In genomic region chr4:184537269-184538022, GRCh38 we compare ENCODE assay signal across 1 cellular context.
TF ChIP-seq lines count a peak whose summit lies in the region.

No MANE protein-coding gene starts in this region.

TF ChIP-seq in K562, 482 proteins besides CTCF, POLR2A, EP300 and RAD21 (continued from another document and continues in another):
- peak in 1 of 3 experiments; percentile 91; a peak in 2 of 6 replicates for TF ChIP-seq ZBTB11 (CRISPR knock-in tag; IDR thresholded peaks at IDR 0.05)
- TF ChIP-seq, protein P1, sequence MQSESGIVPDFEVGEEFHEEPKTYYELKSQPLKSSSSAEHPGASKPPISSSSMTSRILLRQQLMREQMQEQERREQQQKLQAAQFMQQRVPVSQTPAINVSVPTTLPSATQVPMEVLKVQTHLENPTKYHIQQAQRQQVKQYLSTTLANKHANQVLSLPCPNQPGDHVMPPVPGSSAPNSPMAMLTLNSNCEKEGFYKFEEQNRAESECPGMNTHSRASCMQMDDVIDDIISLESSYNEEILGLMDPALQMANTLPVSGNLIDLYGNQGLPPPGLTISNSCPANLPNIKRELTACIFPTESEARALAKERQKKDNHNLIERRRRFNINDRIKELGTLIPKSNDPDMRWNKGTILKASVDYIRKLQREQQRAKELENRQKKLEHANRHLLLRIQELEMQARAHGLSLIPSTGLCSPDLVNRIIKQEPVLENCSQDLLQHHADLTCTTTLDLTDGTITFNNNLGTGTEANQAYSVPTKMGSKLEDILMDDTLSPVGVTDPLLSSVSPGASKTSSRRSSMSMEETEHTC (IDR thresholded peaks at IDR 0.05), result no peak
- no peak for TF ChIP-seq U2AF1 (optimal IDR thresholded peaks at IDR 0.05; ENCODE audit: low read depth, low read length)
- TF ChIP-seq, protein P2, sequence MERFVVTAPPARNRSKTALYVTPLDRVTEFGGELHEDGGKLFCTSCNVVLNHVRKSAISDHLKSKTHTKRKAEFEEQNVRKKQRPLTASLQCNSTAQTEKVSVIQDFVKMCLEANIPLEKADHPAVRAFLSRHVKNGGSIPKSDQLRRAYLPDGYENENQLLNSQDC (CRISPR knock-in tag; IDR thresholded peaks at IDR 0.05), result 0 out of 2 replicates have a peak, but pooled peaks have one; percentile 15
- no peak for TF ChIP-seq SETDB1 (IDR thresholded peaks at IDR 0.05; ENCODE audit: low read length)
- TF ChIP-seq, protein P3, sequence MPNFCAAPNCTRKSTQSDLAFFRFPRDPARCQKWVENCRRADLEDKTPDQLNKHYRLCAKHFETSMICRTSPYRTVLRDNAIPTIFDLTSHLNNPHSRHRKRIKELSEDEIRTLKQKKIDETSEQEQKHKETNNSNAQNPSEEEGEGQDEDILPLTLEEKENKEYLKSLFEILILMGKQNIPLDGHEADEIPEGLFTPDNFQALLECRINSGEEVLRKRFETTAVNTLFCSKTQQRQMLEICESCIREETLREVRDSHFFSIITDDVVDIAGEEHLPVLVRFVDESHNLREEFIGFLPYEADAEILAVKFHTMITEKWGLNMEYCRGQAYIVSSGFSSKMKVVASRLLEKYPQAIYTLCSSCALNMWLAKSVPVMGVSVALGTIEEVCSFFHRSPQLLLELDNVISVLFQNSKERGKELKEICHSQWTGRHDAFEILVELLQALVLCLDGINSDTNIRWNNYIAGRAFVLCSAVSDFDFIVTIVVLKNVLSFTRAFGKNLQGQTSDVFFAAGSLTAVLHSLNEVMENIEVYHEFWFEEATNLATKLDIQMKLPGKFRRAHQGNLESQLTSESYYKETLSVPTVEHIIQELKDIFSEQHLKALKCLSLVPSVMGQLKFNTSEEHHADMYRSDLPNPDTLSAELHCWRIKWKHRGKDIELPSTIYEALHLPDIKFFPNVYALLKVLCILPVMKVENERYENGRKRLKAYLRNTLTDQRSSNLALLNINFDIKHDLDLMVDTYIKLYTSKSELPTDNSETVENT (CRISPR knock-in tag; IDR thresholded peaks at IDR 0.05), result no peak
- TF ChIP-seq TAF15 (IDR thresholded peaks at IDR 0.05; ENCODE audit: low read depth, low read length), result no peak
- TF ChIP-seq PKNOX1 (IDR thresholded peaks at IDR 0.05), result no peak
- TF ChIP-seq HNRNPLL (IDR thresholded peaks at IDR 0.05; ENCODE audit: low read depth, low read length, poor library complexity, severe bottlenecking), result no peak
- TF ChIP-seq SMARCE1 (IDR thresholded peaks at IDR 0.05), result no peak
- TF ChIP-seq DPF2 (IDR thresholded peaks at IDR 0.05), result peak; percentile 68; the same call in 1 of the 2 replicates
- no peak for TF ChIP-seq GABPB2 (CRISPR knock-in tag; conservative IDR thresholded peaks at IDR 0.05)
- no peak for TF ChIP-seq RHOXF2B (CRISPR knock-in tag; conservative IDR thresholded peaks at IDR 0.05)
- TF ChIP-seq MAFK (IDR thresholded peaks at IDR 0.05; ENCODE audit: low read length), result no peak
- TF ChIP-seq RB1 (IDR thresholded peaks at IDR 0.05; ENCODE audit: low read depth), result no peak; the same call in 1 of the 2 replicates
- no peak for TF ChIP-seq ZNF707 (CRISPR knock-in tag; conservative IDR thresholded peaks at IDR 0.05)
- TF ChIP-seq BRD4 (IDR thresholded peaks at IDR 0.05), result peak; percentile 52; the same call in 1 of the 2 replicates
- TF ChIP-seq, protein P4, sequence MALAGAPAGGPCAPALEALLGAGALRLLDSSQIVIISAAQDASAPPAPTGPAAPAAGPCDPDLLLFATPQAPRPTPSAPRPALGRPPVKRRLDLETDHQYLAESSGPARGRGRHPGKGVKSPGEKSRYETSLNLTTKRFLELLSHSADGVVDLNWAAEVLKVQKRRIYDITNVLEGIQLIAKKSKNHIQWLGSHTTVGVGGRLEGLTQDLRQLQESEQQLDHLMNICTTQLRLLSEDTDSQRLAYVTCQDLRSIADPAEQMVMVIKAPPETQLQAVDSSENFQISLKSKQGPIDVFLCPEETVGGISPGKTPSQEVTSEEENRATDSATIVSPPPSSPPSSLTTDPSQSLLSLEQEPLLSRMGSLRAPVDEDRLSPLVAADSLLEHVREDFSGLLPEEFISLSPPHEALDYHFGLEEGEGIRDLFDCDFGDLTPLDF (CRISPR knock-in tag; IDR thresholded peaks at IDR 0.05), result no peak
- TF ChIP-seq ATF7 (IDR thresholded peaks at IDR 0.05), result no peak
- no peak for TF ChIP-seq ZNF165 (CRISPR knock-in tag; IDR thresholded peaks at IDR 0.05; ENCODE audit: borderline replicate concordance)
- TF ChIP-seq BCL6 (CRISPR knock-in tag; IDR thresholded peaks at IDR 0.05), result no peak
- no peak for TF ChIP-seq SMAD3 (CRISPR knock-in tag; conservative IDR thresholded peaks at IDR 0.05)
- no peak for TF ChIP-seq GATAD2A (IDR thresholded peaks at IDR 0.05)
- no peak for TF ChIP-seq CBFA2T2 (conservative IDR thresholded peaks at IDR 0.05)
- 0 out of 2 replicates have a peak, but pooled peaks have one; percentile 12 for TF ChIP-seq DIDO1 (tag; IDR thresholded peaks at IDR 0.05; ENCODE audit: low read depth)
- TF ChIP-seq XRCC3 (IDR thresholded peaks at IDR 0.05), result no peak
- no peak for TF ChIP-seq ZBTB8A (IDR thresholded peaks at IDR 0.05; ENCODE audit: partially characterized antibody)
- TF ChIP-seq RBM25 (IDR thresholded peaks at IDR 0.05; ENCODE audit: low read depth, low read length, severe bottlenecking), result no peak
- no peak for TF ChIP-seq PPARD (CRISPR knock-in tag; IDR thresholded peaks at IDR 0.05)
- no peak; a peak in 1 of 3 replicates for TF ChIP-seq CBX3 (IDR thresholded peaks at IDR 0.05; ENCODE audit: borderline replicate concordance in 1 of 2, low read length in 2 of 2)
- no peak for TF ChIP-seq MTA3 (IDR thresholded peaks at IDR 0.05; ENCODE audit: borderline replicate concordance)
- no peak for TF ChIP-seq MLX (CRISPR knock-in tag; conservative IDR thresholded peaks at IDR 0.05)
- TF ChIP-seq ZNF696 (CRISPR knock-in tag; conservative IDR thresholded peaks at IDR 0.05), result no peak
- no peak for TF ChIP-seq PHTF2 (CRISPR knock-in tag; IDR thresholded peaks at IDR 0.05)
- TF ChIP-seq THRA (IDR thresholded peaks at IDR 0.05), result no peak
- TF ChIP-seq RBM17 (IDR thresholded peaks at IDR 0.05; ENCODE audit: borderline replicate concordance, low read depth, low read length), result no peak
- no peak for TF ChIP-seq NFXL1 (CRISPR knock-in tag; IDR thresholded peaks at IDR 0.05)
- no peak; the same call in 1 of the 2 replicates for TF ChIP-seq HDAC2 (IDR thresholded peaks at IDR 0.05)
- TF ChIP-seq SRSF7 (optimal IDR thresholded peaks at IDR 0.05; ENCODE audit: low read depth, low read length), result no peak
- 0 out of 2 replicates have a peak, but pooled peaks have one; percentile 32 for TF ChIP-seq BHLHE40 (IDR thresholded peaks at IDR 0.05; ENCODE audit: low read length)
- no peak for TF ChIP-seq ARID1B (IDR thresholded peaks at IDR 0.05)
- no peak for TF ChIP-seq LARP7 (IDR thresholded peaks at IDR 0.05)
- TF ChIP-seq FOXM1 (IDR thresholded peaks at IDR 0.05; ENCODE audit: low read depth), result no peak
- no peak for TF ChIP-seq FOXM1 (CRISPR knock-in tag; IDR thresholded peaks at IDR 0.05; ENCODE audit: low read depth)
- TF ChIP-seq GABPB1 (CRISPR knock-in tag; IDR thresholded peaks at IDR 0.05), result peak; percentile 94
- no peak for TF ChIP-seq TAF9B (IDR thresholded peaks at IDR 0.05; ENCODE audit: partially characterized antibody)
- no peak for TF ChIP-seq RUNX1 (IDR thresholded peaks at IDR 0.05; ENCODE audit: low read depth)
- TF ChIP-seq RBM34 (IDR thresholded peaks at IDR 0.05; ENCODE audit: borderline replicate concordance, insufficient read depth, low read length), result no peak
- no peak for TF ChIP-seq E2F4 (CRISPR knock-in tag; IDR thresholded peaks at IDR 0.05; ENCODE audit: low read depth)
- TF ChIP-seq PYGO2 (tag; IDR thresholded peaks at IDR 0.05), result no peak
- TF ChIP-seq ZFP1 (CRISPR knock-in tag; IDR thresholded peaks at IDR 0.05), result no peak
- TF ChIP-seq THRB (CRISPR knock-in tag; conservative IDR thresholded peaks at IDR 0.05), result no peak
- no peak for TF ChIP-seq ZBTB34 (CRISPR knock-in tag; IDR thresholded peaks at IDR 0.05)
- no peak for TF ChIP-seq ZNF764 (CRISPR knock-in tag; IDR thresholded peaks at IDR 0.05; ENCODE audit: low read depth)
- no peak for TF ChIP-seq SLC30A9 (CRISPR knock-in tag; IDR thresholded peaks at IDR 0.05)
- TF ChIP-seq ZNF121 (CRISPR knock-in tag; conservative IDR thresholded peaks at IDR 0.05), result no peak
- TF ChIP-seq, protein P5, sequence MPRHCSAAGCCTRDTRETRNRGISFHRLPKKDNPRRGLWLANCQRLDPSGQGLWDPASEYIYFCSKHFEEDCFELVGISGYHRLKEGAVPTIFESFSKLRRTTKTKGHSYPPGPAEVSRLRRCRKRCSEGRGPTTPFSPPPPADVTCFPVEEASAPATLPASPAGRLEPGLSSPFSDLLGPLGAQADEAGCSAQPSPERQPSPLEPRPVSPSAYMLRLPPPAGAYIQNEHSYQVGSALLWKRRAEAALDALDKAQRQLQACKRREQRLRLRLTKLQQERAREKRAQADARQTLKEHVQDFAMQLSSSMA (CRISPR knock-in tag; IDR thresholded peaks at IDR 0.05), result no peak
